In the genomic region with DNA sequence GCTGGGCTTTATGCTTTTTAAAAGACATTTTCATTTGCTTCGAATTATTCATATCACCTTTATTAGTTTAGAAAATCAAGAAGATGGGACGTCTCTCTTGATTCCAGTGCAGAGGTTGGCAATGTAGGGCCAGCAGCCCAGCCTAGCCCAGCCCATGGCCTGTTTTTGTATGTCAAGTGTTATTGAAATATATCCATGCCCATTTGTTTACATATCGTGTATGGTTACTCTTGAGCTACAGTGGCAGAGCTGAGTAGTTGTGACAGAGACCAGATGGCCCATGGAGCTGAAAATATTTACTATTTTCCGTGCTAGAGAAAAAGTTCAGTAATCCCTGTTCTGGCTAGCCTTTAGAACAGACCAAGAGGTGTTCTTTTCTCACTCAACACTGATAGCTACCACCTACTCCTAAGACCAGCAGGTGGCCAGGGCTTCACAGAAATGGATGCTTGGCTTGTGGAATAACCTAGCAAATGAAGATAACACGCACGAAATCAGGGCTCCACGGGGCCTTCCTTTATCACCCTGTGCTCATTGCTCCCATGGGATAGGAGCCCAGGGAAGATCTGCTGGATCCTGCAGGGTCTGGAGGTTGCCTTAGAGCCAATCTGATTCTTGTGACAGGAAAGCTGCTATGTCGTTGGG, we compare ENCODE assay signal across 14 cellular contexts.
DNase-seq lines count a peak whose midpoint lies in the region; ATAC-seq and TF ChIP-seq lines count a peak whose summit lies in the region.
"Had no signal": no experiment of that assay in that cellular context is flagged by ENCODE, and none has a peak within 500 bp of the region (broad histone marks: within the 10 kb centered on the region; RNA-seq: fewer than 3 reads in every experiment).

No MANE protein-coding gene starts in this region.

- no peak overlapping the region for H3K4me2 ChIP-seq in mesendoderm (ENCODE audit: low read length)
- H3K4me2 ChIP-seq: PC-9 had no signal

- H3K4me3 ChIP-seq in Panc1 (ENCODE audit: low read depth in 2 of 2, low read length in 2 of 2) (no peak overlapping the region), mesendoderm (ENCODE audit: low read length) (no peak overlapping the region)
- H3K4me3 ChIP-seq: PC-9, SK-N-MC had no signal

- 0 out of 2 replicates have a peak, but pooled peaks have one; percentile 4 for TF ChIP-seq CTCF in Panc1 (IDR thresholded peaks at IDR 0.05)

- POLR2A ChIA-PET in Panc1 (lab: Charles Lee), result no interaction called here

- H2BK15ac ChIP-seq in mesendoderm (replicated peaks; ENCODE audit: low read depth), result no peak overlapping the region

- H3K36me3 ChIP-seq in Panc1 (ENCODE audit: control insufficient read depth, insufficient read depth, low read length) (no peaks in the 10 kb centered on the region), mesendoderm (ENCODE audit: control insufficient read depth, insufficient read depth, low read length) (no peaks in the 10 kb centered on the region)

- no CpG with 5 or more reads among the region's 8 CpGs for WGBS in mesendoderm (ENCODE audit: extremely low coverage, insufficient coverage, low lambda C conversion rate)

- no peak overlapping the region for H3K56ac ChIP-seq in mesendoderm (ENCODE audit: low read length)

- H3K79me2 ChIP-seq in mesendoderm (ENCODE audit: control insufficient read depth, insufficient read depth, low read length), result no peaks in the 10 kb centered on the region

- no peaks in the 10 kb centered on the region for H3K79me1 ChIP-seq in mesendoderm (ENCODE audit: low read length)

- no peaks in the 10 kb centered on the region for H3K9me3 ChIP-seq in Panc1 (ENCODE audit: control insufficient read depth, insufficient read depth, low read depth, low read length)

- H3K27ac ChIP-seq in Panc1 (ENCODE audit: low read length), result no peak overlapping the region
- H3K27ac ChIP-seq in mesendoderm (ENCODE audit: low read depth, low read length), result no peak overlapping the region
- H3K27ac ChIP-seq: 22Rv1, PC-9, SK-N-MC had no signal

- H3K18ac ChIP-seq in mesendoderm (ENCODE audit: low read length), result no peak overlapping the region

- no peak overlapping the region for H4K8ac ChIP-seq in mesendoderm (ENCODE audit: low read depth, low read length)

- H2BK5ac ChIP-seq in mesendoderm (ENCODE audit: low read length), result no peak overlapping the region

- no peaks in the 10 kb centered on the region for H3K27me3 ChIP-seq in Panc1 (ENCODE audit: control insufficient read depth, insufficient read depth, low read length)
- no peaks in the 10 kb centered on the region for H3K27me3 ChIP-seq in mesendoderm (ENCODE audit: insufficient read depth, low read length, poor library complexity)

- CTCF ChIA-PET in Panc1 (lab: Charles Lee), result no interaction called here

- in situ Hi-C loops in Panc1 (cut with HindIII; ENCODE audit: low pct_unique_long_range_greater_than_20kb, low sequenced_read_pairs), result no loop called here

- H4K5ac ChIP-seq in mesendoderm (ENCODE audit: low read length), result no peak overlapping the region

- intact Hi-C loops in Panc1 (cut with micrococcal nuclease; ENCODE audit: unreplicated experiment), result no loop called here

- H3K9ac ChIP-seq in mesendoderm (ENCODE audit: low read length), result no peak overlapping the region

- H3K4ac ChIP-seq in mesendoderm (ENCODE audit: low read depth, low read length), result no peak overlapping the region

- H3K4me1 ChIP-seq in Panc1 (ENCODE audit: control insufficient read depth, insufficient read depth, low read length) (no peaks in the 10 kb centered on the region), mesendoderm (ENCODE audit: control insufficient read depth, low read depth, low read length) (no peaks in the 10 kb centered on the region)

- ATAC-seq in Panc1 (no peak), HG03457 (IDR thresholded peaks at IDR 0.05; ENCODE audit: unreplicated experiment) (no peak)
- ATAC-seq: CD8-positive, alpha-beta T cell had no signal

- BruUV-seq in Panc1 (replicated peaks; lab: Mats Ljungman, UMichigan), result no TSS peak

- peak; percentile 40 for DNase-seq in NCI-H1092 treated with DMSO at 0.1 percent for 48 hours (lab: John Stamatoyannopoulos, UW)
- no peak for DNase-seq in NCI-H1092 (lab: John Stamatoyannopoulos, UW)
- DNase-seq in NCI-H2029 (lab: John Stamatoyannopoulos, UW), result peak; percentile 55
- DNase-seq in Panc1 (ENCODE audit: low read depth, low spot score), result no peak
- DNase-seq in mesendoderm, result peak; percentile 47
- DNase-seq in Kasumi-1 (lab: John Stamatoyannopoulos, UW), result no peak
- no peak for DNase-seq in NCI-H526 treated with DMSO at 0.1 percent for 48 hours (lab: John Stamatoyannopoulos, UW)
- DNase-seq: CD8-positive, alpha-beta T cell; NCI-H187 treated with DMSO at 0.1 percent for 48 hours; NCI-H2227 treated with DMSO at 0.1 percent for 48 hours; PC-9 had no signal

- H2AK5ac ChIP-seq in mesendoderm (ENCODE audit: low read length), result no peak overlapping the region

- H3K23ac ChIP-seq in mesendoderm (ENCODE audit: low read length), result no peak overlapping the region

- no peak overlapping the region for H2BK120ac ChIP-seq in mesendoderm (ENCODE audit: low read depth, low read length)

Comparison
In these comparisons a context has a peak if more than half of its experiments do, and no peak if none do; other contexts are left out.
1. DNase-seq: peak in NCI-H1092 treated with DMSO at 0.1 percent for 48 hours (single experiment), NCI-H2029 (single experiment) and mesendoderm (single experiment); none in NCI-H1092 (single experiment), Panc1 (single experiment), Kasumi-1 (0 of 2) and NCI-H526 treated with DMSO at 0.1 percent for 48 hours (single experiment).